ENCODE assay signal across 1 cellular context in genomic region chr11:60756307-60757032, GRCh38.
TF ChIP-seq lines count a peak whose summit lies in the region.

A gene with protein sequence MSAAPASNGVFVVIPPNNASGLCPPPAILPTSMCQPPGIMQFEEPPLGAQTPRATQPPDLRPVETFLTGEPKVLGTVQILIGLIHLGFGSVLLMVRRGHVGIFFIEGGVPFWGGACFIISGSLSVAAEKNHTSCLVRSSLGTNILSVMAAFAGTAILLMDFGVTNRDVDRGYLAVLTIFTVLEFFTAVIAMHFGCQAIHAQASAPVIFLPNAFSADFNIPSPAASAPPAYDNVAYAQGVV (plus strand): TSS chr11:60756867. CDS start chr11:60763734, 6,867 bp downstream.

TF ChIP-seq in WTC11, 78 proteins besides CTCF, POLR2A, EP300 and RAD21 (continued from another document):
- TF ChIP-seq, protein P1, sequence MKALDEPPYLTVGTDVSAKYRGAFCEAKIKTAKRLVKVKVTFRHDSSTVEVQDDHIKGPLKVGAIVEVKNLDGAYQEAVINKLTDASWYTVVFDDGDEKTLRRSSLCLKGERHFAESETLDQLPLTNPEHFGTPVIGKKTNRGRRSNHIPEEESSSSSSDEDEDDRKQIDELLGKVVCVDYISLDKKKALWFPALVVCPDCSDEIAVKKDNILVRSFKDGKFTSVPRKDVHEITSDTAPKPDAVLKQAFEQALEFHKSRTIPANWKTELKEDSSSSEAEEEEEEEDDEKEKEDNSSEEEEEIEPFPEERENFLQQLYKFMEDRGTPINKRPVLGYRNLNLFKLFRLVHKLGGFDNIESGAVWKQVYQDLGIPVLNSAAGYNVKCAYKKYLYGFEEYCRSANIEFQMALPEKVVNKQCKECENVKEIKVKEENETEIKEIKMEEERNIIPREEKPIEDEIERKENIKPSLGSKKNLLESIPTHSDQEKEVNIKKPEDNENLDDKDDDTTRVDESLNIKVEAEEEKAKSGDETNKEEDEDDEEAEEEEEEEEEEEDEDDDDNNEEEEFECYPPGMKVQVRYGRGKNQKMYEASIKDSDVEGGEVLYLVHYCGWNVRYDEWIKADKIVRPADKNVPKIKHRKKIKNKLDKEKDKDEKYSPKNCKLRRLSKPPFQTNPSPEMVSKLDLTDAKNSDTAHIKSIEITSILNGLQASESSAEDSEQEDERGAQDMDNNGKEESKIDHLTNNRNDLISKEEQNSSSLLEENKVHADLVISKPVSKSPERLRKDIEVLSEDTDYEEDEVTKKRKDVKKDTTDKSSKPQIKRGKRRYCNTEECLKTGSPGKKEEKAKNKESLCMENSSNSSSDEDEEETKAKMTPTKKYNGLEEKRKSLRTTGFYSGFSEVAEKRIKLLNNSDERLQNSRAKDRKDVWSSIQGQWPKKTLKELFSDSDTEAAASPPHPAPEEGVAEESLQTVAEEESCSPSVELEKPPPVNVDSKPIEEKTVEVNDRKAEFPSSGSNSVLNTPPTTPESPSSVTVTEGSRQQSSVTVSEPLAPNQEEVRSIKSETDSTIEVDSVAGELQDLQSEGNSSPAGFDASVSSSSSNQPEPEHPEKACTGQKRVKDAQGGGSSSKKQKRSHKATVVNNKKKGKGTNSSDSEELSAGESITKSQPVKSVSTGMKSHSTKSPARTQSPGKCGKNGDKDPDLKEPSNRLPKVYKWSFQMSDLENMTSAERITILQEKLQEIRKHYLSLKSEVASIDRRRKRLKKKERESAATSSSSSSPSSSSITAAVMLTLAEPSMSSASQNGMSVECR (CRISPR knock-in tag; IDR thresholded peaks at IDR 0.05; ENCODE audit: borderline replicate concordance), result no peak
- TF ChIP-seq JUN (CRISPR knock-in tag; IDR thresholded peaks at IDR 0.05), result no peak
